ENCODE assay signal across 17 cellular contexts in the genomic region with DNA sequence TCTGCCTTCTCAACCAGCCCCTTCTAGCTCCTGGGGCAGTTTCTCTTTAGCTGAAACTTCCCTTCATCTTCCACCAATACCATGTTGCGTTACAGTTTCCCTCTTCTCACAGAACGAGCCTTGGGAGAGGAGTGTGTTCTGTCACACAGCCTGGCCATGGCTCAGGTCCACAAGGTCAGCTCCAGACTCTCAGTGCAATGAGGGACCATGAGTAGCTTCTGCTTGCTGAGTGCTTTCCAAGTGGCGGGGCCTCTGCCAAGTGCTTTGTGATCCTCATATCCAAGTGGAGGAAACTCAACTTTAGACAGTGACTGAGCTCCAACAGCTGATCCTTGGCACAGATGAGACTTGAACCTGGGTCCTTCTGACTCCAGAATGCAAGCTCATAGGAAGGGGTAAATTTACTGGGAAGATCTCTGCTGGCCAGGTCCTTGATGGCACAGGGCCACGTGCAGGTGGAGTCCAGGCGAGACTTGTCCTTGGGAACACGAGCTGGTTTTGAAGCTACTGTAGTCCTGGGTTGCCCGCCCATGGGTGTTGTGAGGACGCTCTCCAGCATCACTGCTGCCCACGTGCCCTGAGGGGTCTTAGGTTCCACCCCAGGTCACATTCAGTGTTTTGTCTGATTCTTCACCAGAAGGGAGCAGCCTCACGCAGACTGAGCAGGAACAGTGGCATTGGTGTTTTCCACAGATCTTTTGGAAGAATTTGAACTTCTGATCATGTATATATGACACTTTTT.
"Had no signal": no experiment of that assay in that cellular context is flagged by ENCODE, and none has a peak within 500 bp of the region (broad histone marks: within the 10 kb centered on the region; RNA-seq: fewer than 3 reads in every experiment).

No MANE protein-coding gene starts in this region.

- ATAC-seq: effector memory CD8-positive, alpha-beta T cell; foreskin keratinocyte; left lung; lower lobe of right lung; stimulated activated memory B cell treated with anti-CD40 and anti-IgM and Interleukin-4, amounts not matched to agents 10 μg/mL and 1 μg/mL and 100 μg/mL, for 72 hours had no signal

- H3K4me2 ChIP-seq: hepatocyte had no signal

- H3K27me3 ChIP-seq: cardiac muscle cell, esophagus squamous epithelium, foreskin keratinocyte, hepatocyte, left lung, stomach, transverse colon had no signal

- DNase-seq: effector memory CD8-positive, alpha-beta T cell; esophagus squamous epithelium; foreskin keratinocyte; left lung; lower lobe of right lung; mesenchymal stem cell; naive B cell; small intestine; stimulated activated CD4-positive, alpha-beta T cell treated with anti-CD3 and anti-CD28 coated beads, Interleukin-4, amount 100 ng/mL, for 24 hours; stomach; substantia nigra; transverse colon had no signal

- H3K4me1 ChIP-seq: esophagus squamous epithelium, foreskin keratinocyte, left lung, lower lobe of right lung, stomach, transverse colon had no signal

- H3K9me3 ChIP-seq: transverse colon had no signal

- H3K36me3 ChIP-seq: cardiac muscle cell, esophagus squamous epithelium, lower lobe of right lung, thoracic aorta, transverse colon had no signal

- H2AFZ ChIP-seq: hepatocyte had no signal

- H3K4me3 ChIP-seq: cardiac muscle cell, esophagus squamous epithelium, hepatocyte, left lung, lower lobe of right lung, stomach, thoracic aorta, transverse colon had no signal

- H3K79me2 ChIP-seq: hepatocyte had no signal

- FAIRE-seq: small intestine had no signal

- H3K27ac ChIP-seq: cardiac muscle cell, epithelial cell of prostate, esophagus squamous epithelium, foreskin keratinocyte, hepatocyte, left lung, lower lobe of right lung, stomach, thoracic aorta, transverse colon had no signal
